Comparison of ENCODE assay signal across 18 cellular contexts in genomic region chr1:182205378-182206022, GRCh38.
DNase-seq lines count a peak whose midpoint lies in the region; ATAC-seq and TF ChIP-seq lines count a peak whose summit lies in the region.
"Had no signal": no experiment of that assay in that cellular context is flagged by ENCODE, and none has a peak within 500 bp of the region (broad histone marks: within the 10 kb centered on the region; RNA-seq: fewer than 3 reads in every experiment).

No MANE protein-coding gene starts in this region.

- no peak for TF ChIP-seq POLR2A in adrenal gland (IDR thresholded peaks at IDR 0.05)

- TF ChIP-seq CTCF in adrenal gland (IDR thresholded peaks at IDR 0.05), result no peak

- H3K27ac ChIP-seq in adrenal gland, result peak overlapping the region in 4 of 5 donors; percentile 20 to 85 (median 44)
- peak overlapping the region; percentile 59 for H3K27ac ChIP-seq in skeletal muscle tissue (ENCODE audit: low read depth, low read length)

- ATAC-seq in left ventricle myocardium superior (peak; percentile 39), HG02970 (IDR thresholded peaks at IDR 0.05; ENCODE audit: low FRiP score, unreplicated experiment) (no peak), HG02798 (IDR thresholded peaks at IDR 0.05; ENCODE audit: poor library complexity, unreplicated experiment) (no peak), GM21360 (IDR thresholded peaks at IDR 0.05; ENCODE audit: unreplicated experiment) (no peak)
- ATAC-seq: activated naive CD4-positive, alpha-beta T cell treated with anti-CD3 and anti-CD28 coated beads, Interleukin-2, amount 50 U/mL, for 72 hours had no signal

- H3K9me3 ChIP-seq in adrenal gland (replicated peaks in 1 of 3), result no peaks in the 10 kb centered on the region
- no peaks in the 10 kb centered on the region for H3K9me3 ChIP-seq in skeletal muscle tissue (ENCODE audit: control insufficient read depth in 3 of 3, low read length in 3 of 3)

- DNase-seq in AML-193 (lab: John Stamatoyannopoulos, UW) (peak; percentile 65 to 66), adrenal gland (peak in 1 of 7 donors; percentile 8), left ventricle myocardium superior (no peak), CD1c-positive myeloid dendritic cell (ENCODE audit: extremely low spot score) (no peak)
- DNase-seq: activated T-cell treated with anti-CD3 and anti-CD28 coated beads, Interleukin-2, amount 50 U/mL, for 1 hour; CD4-positive, alpha-beta T cell; DMS53; dorsolateral prefrontal cortex; islet precursor cell; NCI-H1092 treated with DMSO at 0.1 percent for 48 hours; NCI-H2171 treated with DMSO at 0.1 percent for 48 hours; stimulated activated CD4-positive, alpha-beta T cell treated with anti-CD3 and anti-CD28 coated beads, Interleukin-4, amount 100 ng/mL, for 4 hours; stimulated activated CD8-positive, alpha-beta memory T cell treated with anti-CD3 and anti-CD28 coated beads, Interleukin-4, amount 100 ng/mL, for 48 hours had no signal

- H3K4me3 ChIP-seq in adrenal gland (no peak overlapping the region), skeletal muscle tissue (ENCODE audit: low read length in 3 of 3) (no peak overlapping the region)
- H3K4me3 ChIP-seq: dorsolateral prefrontal cortex had no signal

- intact Hi-C loops in adrenal gland (cut with DNase I) (no loop called here), left ventricle myocardium superior (cut with micrococcal nuclease) (no loop called here)

- H3K4me1 ChIP-seq in adrenal gland (replicated peaks in 1 of 2), result peaks cover 0 to 9% of the 10 kb centered on the region in 2 donors
- peaks cover 12 to 31% (median 29%) of the 10 kb centered on the region in 3 donors for H3K4me1 ChIP-seq in skeletal muscle tissue (ENCODE audit: control insufficient read depth in 3 of 3, insufficient read depth in 3 of 3, low read length in 3 of 3)

- H3K9ac ChIP-seq in skeletal muscle tissue (ENCODE audit: low read depth in 1 of 3, low read length in 3 of 3), result no peak overlapping the region

- H3K36me3 ChIP-seq in adrenal gland (replicated peaks in 1 of 2) (no peaks in the 10 kb centered on the region), skeletal muscle tissue (ENCODE audit: control insufficient read depth in 3 of 3, insufficient read depth in 3 of 3, low read length in 3 of 3) (no peaks in the 10 kb centered on the region)

- H3K27me3 ChIP-seq in adrenal gland, result no peaks in the 10 kb centered on the region
- no peaks in the 10 kb centered on the region for H3K27me3 ChIP-seq in skeletal muscle tissue (ENCODE audit: control insufficient read depth in 3 of 3, insufficient read depth in 3 of 3, low read length in 3 of 3)
- H3K27me3 ChIP-seq: dorsolateral prefrontal cortex had no signal

Comparison
In these comparisons a context has a peak if more than half of its experiments do, and no peak if none do; other contexts are left out.
1. DNase-seq: peak in AML-193 (2 of 2); none in left ventricle myocardium superior (single experiment) and CD1c-positive myeloid dendritic cell (single experiment).